7 cellular contexts compared by ENCODE assay signal in genomic region chr17:79778504-79779087, GRCh38. TPM values are rescaled to one million over a fixed set of nuclear protein-coding genes. Genes with fewer than 3 reads are reported as not detected.
DNase-seq lines count a peak whose midpoint lies in the region; ATAC-seq and TF ChIP-seq lines count a peak whose summit lies in the region.

No MANE protein-coding gene starts in this region.

- H3K4me3 ChIP-seq in GM08714 (ENCODE audit: low read length) (peak overlapping the region; percentile 74), left ventricle myocardium inferior (peak overlapping the region; percentile 91)

- H3K36me3 ChIP-seq in left ventricle myocardium inferior, result no peaks in the 10 kb centered on the region

- H3K36me3 Mint-ChIP-seq in T-helper 17 cell (ENCODE audit: low read depth), result no peaks in the 10 kb centered on the region
- peaks cover 1 to 3% of the 10 kb centered on the region in 2 donors for H3K36me3 Mint-ChIP-seq in stimulated activated naive B cell treated with anti-CD40 and anti-IgM and Interleukin-4, amounts not matched to agents 10 μg/mL and 1 μg/mL and 100 μg/mL, for 72 hours

- H3K27ac ChIP-seq in left ventricle myocardium inferior (replicated peaks), result peak overlapping the region; percentile 85

- TF ChIP-seq CTCF in left ventricle myocardium inferior (IDR thresholded peaks at IDR 0.05; ENCODE audit: borderline replicate concordance), result no peak

- intact Hi-C loops in left ventricle myocardium inferior (cut with micrococcal nuclease), result no loop called here

- DNase-seq in T-helper 17 cell (no peak), left ventricle myocardium inferior (no peak)
- DNase-seq in stimulated activated naive B cell treated with anti-CD40 and anti-IgM and Interleukin-4, amounts not matched to agents 10 μg/mL and 1 μg/mL and 100 μg/mL, for 72 hours, result no peak

- H3K9me3 Mint-ChIP-seq in stimulated activated naive B cell treated with anti-CD40 and anti-IgM and Interleukin-4, amounts not matched to agents 10 μg/mL and 1 μg/mL and 100 μg/mL, for 72 hours, result no peaks in the 10 kb centered on the region

- peaks cover 62% of the 10 kb centered on the region for H3K27me3 ChIP-seq in left ventricle myocardium inferior (ENCODE audit: low read depth)

- H3K4me1 Mint-ChIP-seq in T-helper 17 cell, result peaks cover 15% of the 10 kb centered on the region
- H3K4me1 Mint-ChIP-seq in stimulated activated naive B cell treated with anti-CD40 and anti-IgM and Interleukin-4, amounts not matched to agents 10 μg/mL and 1 μg/mL and 100 μg/mL, for 72 hours, result peaks cover 18 to 34% of the 10 kb centered on the region in 2 donors

- peaks cover 83% of the 10 kb centered on the region for H3K27me3 Mint-ChIP-seq in T-helper 17 cell
- peaks cover 71 to 82% of the 10 kb centered on the region in 2 donors for H3K27me3 Mint-ChIP-seq in stimulated activated naive B cell treated with anti-CD40 and anti-IgM and Interleukin-4, amounts not matched to agents 10 μg/mL and 1 μg/mL and 100 μg/mL, for 72 hours

- H3K4me1 ChIP-seq in left ventricle myocardium inferior, result peaks cover 29% of the 10 kb centered on the region

- H3K9me3 ChIP-seq in T-helper 17 cell (ENCODE audit: control insufficient read depth, low read length, poor library complexity, severe bottlenecking), result no peaks in the 10 kb centered on the region
- H3K9me3 ChIP-seq in left ventricle myocardium inferior (replicated peaks), result no peaks in the 10 kb centered on the region

- H3K27ac Mint-ChIP-seq in T-helper 17 cell, result peak overlapping the region; percentile 45
- peak overlapping the region; percentile 84 for H3K27ac Mint-ChIP-seq in stimulated activated naive B cell treated with anti-CD40 and anti-IgM and Interleukin-4, amounts not matched to agents 10 μg/mL and 1 μg/mL and 100 μg/mL, for 72 hours

- peak overlapping the region; percentile 90 for H3K4me3 Mint-ChIP-seq in T-helper 17 cell
- peak overlapping the region; percentile 87 to 90 for H3K4me3 Mint-ChIP-seq in stimulated activated naive B cell treated with anti-CD40 and anti-IgM and Interleukin-4, amounts not matched to agents 10 μg/mL and 1 μg/mL and 100 μg/mL, for 72 hours

- ATAC-seq in HG03354 (IDR thresholded peaks at IDR 0.05; ENCODE audit: poor library complexity, severe bottlenecking, unreplicated experiment) (peak; percentile 22), T-helper 17 cell (no peak), GM21717 (IDR thresholded peaks at IDR 0.05; ENCODE audit: unreplicated experiment) (no peak), GM18861 (IDR thresholded peaks at IDR 0.05; ENCODE audit: unreplicated experiment) (no peak)
- peak; percentile 17 to 25 for ATAC-seq in stimulated activated naive B cell treated with anti-CD40 and anti-IgM and Interleukin-4, amounts not matched to agents 10 μg/mL and 1 μg/mL and 100 μg/mL, for 72 hours (replicated peaks)

RNA-seq across cellular contexts. Expression of gene CBX2, which starts 0.6 kb away (rescaled TPM):
- total RNA-seq in T-helper 17 cell, result under 1 TPM in 1 of 2 donors, not detected in 1; 0.18 TPM
- 2.6 TPM for total RNA-seq in left ventricle myocardium inferior

RNA-seq across cellular contexts. Expression of gene CBX8, which starts 18.3 kb away (rescaled TPM):
- 1 to 10 TPM; 2.5 to 3.6 TPM for total RNA-seq in T-helper 17 cell
- 7.5 TPM for total RNA-seq in left ventricle myocardium inferior

RNA-seq across cellular contexts. Expression of gene ENPP7, which starts 47.9 kb away (rescaled TPM):
- total RNA-seq in T-helper 17 cell (not detected), left ventricle myocardium inferior (not detected)

Comparison
In these comparisons a context has a peak if more than half of its experiments do, and no peak if none do; other contexts are left out.
1. ATAC-seq: peak in HG03354 (single experiment) and stimulated activated naive B cell treated with anti-CD40 and anti-IgM and Interleukin-4, amounts not matched to agents 10 μg/mL and 1 μg/mL and 100 μg/mL, for 72 hours (2 of 2); none in T-helper 17 cell (single experiment), GM21717 (single experiment) and GM18861 (single experiment).